Comparison of ENCODE assay signal across 1 cellular context in the genomic region with DNA sequence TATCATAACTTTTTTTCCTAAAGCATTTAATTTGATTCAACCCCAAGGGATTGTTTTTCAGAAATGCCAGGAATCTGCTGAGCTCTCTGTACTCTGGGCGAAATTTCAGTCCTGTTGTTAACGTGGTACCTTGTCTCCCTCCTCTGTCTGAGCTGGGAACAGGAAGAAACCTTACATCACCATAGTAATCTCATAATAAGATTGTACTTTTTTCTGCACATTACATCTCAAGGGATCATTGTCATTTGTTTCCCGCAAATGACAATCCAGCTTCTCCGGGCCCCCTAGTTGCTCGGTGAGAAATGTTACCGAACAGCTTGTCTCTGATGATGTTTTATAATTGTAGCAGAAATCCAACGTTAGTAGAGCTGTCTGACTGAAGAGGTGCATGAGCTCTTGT.
TF ChIP-seq lines count a peak whose summit lies in the region.

No MANE protein-coding gene starts in this region.

TF ChIP-seq in SK-N-SH treated with all-trans-retinoic acid at 6 μM for 48 hours, 23 proteins besides CTCF, POLR2A, EP300 and RAD21:
- TF ChIP-seq CSDC2 (CRISPR knock-in tag; IDR thresholded peaks at IDR 0.05), result no peak
- no peak for TF ChIP-seq ESRRG (CRISPR knock-in tag; IDR thresholded peaks at IDR 0.05)
- TF ChIP-seq TOX (CRISPR knock-in tag; IDR thresholded peaks at IDR 0.05; ENCODE audit: borderline replicate concordance), result no peak
- TF ChIP-seq SNAI2 (CRISPR knock-in tag; IDR thresholded peaks at IDR 0.05), result no peak
- no peak for TF ChIP-seq ZNF8 (CRISPR knock-in tag; IDR thresholded peaks at IDR 0.05)
- no peak for TF ChIP-seq ZNF565 (CRISPR knock-in tag; conservative IDR thresholded peaks at IDR 0.05; ENCODE audit: low read depth)
- TF ChIP-seq ISL1 (CRISPR knock-in tag; IDR thresholded peaks at IDR 0.05), result no peak
- TF ChIP-seq ARNTL (CRISPR knock-in tag; IDR thresholded peaks at IDR 0.05; ENCODE audit: borderline replicate concordance, low read depth), result no peak
- TF ChIP-seq, protein P1, sequence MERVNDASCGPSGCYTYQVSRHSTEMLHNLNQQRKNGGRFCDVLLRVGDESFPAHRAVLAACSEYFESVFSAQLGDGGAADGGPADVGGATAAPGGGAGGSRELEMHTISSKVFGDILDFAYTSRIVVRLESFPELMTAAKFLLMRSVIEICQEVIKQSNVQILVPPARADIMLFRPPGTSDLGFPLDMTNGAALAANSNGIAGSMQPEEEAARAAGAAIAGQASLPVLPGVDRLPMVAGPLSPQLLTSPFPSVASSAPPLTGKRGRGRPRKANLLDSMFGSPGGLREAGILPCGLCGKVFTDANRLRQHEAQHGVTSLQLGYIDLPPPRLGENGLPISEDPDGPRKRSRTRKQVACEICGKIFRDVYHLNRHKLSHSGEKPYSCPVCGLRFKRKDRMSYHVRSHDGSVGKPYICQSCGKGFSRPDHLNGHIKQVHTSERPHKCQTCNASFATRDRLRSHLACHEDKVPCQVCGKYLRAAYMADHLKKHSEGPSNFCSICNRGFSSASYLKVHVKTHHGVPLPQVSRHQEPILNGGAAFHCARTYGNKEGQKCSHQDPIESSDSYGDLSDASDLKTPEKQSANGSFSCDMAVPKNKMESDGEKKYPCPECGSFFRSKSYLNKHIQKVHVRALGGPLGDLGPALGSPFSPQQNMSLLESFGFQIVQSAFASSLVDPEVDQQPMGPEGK (CRISPR knock-in tag; IDR thresholded peaks at IDR 0.05; ENCODE audit: borderline replicate concordance), result no peak
- TF ChIP-seq TCF4 (CRISPR knock-in tag; IDR thresholded peaks at IDR 0.05; ENCODE audit: borderline replicate concordance), result no peak
- no peak for TF ChIP-seq OSR1 (CRISPR knock-in tag; IDR thresholded peaks at IDR 0.05)
- TF ChIP-seq, protein P2, sequence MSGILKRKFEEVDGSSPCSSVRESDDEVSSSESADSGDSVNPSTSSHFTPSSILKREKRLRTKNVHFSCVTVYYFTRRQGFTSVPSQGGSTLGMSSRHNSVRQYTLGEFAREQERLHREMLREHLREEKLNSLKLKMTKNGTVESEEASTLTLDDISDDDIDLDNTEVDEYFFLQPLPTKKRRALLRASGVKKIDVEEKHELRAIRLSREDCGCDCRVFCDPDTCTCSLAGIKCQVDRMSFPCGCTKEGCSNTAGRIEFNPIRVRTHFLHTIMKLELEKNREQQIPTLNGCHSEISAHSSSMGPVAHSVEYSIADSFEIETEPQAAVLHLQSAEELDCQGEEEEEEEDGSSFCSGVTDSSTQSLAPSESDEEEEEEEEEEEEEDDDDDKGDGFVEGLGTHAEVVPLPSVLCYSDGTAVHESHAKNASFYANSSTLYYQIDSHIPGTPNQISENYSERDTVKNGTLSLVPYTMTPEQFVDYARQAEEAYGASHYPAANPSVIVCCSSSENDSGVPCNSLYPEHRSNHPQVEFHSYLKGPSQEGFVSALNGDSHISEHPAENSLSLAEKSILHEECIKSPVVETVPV (CRISPR knock-in tag; IDR thresholded peaks at IDR 0.05), result no peak
- TF ChIP-seq, protein P3, sequence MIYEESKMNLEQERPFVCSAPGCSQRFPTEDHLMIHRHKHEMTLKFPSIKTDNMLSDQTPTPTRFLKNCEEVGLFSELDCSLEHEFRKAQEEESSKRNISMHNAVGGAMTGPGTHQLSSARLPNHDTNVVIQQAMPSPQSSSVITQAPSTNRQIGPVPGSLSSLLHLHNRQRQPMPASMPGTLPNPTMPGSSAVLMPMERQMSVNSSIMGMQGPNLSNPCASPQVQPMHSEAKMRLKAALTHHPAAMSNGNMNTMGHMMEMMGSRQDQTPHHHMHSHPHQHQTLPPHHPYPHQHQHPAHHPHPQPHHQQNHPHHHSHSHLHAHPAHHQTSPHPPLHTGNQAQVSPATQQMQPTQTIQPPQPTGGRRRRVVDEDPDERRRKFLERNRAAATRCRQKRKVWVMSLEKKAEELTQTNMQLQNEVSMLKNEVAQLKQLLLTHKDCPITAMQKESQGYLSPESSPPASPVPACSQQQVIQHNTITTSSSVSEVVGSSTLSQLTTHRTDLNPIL (CRISPR knock-in tag; IDR thresholded peaks at IDR 0.05; ENCODE audit: low read depth), result no peak
- TF ChIP-seq PPARA (CRISPR knock-in tag; IDR thresholded peaks at IDR 0.05; ENCODE audit: borderline replicate concordance), result no peak
- no peak for TF ChIP-seq BACH2 (CRISPR knock-in tag; IDR thresholded peaks at IDR 0.05; ENCODE audit: borderline replicate concordance)
- TF ChIP-seq ZC3H10 (CRISPR knock-in tag; IDR thresholded peaks at IDR 0.05), result no peak
- TF ChIP-seq ZNF70 (CRISPR knock-in tag; IDR thresholded peaks at IDR 0.05), result no peak
TF ChIP-seq in SK-N-SH treated with all-trans-retinoic acid at 6 μM for 48 hours: peak in this region for 0.
